ENCODE assay signal across 27 cellular contexts in genomic region chr4:144712775-144713174, GRCh38.
DNase-seq lines count a peak whose midpoint lies in the region; ATAC-seq and TF ChIP-seq lines count a peak whose summit lies in the region.
"Had no signal": no experiment of that assay in that cellular context is flagged by ENCODE, and none has a peak within 500 bp of the region (broad histone marks: within the 10 kb centered on the region; RNA-seq: fewer than 3 reads in every experiment).

No MANE protein-coding gene starts in this region.

- no peak overlapping the region for H2AFZ ChIP-seq in ACC112 (ENCODE audit: low read length, unreplicated experiment)
- no peak overlapping the region for H2AFZ ChIP-seq in GM23248
- no peak overlapping the region for H2AFZ ChIP-seq in fibroblast of lung (ENCODE audit: low read length)
- H2AFZ ChIP-seq: hepatocyte had no signal

- H3K9me2 ChIP-seq in GM23248 (ENCODE audit: insufficient read depth): no peaks in the 10 kb centered on the region

- 0 out of 2 replicates have a peak overlapping the region, but pooled peaks have one; percentile 18 for H3K27ac ChIP-seq in ACC112 (ENCODE audit: low read depth, low read length)
- no peak overlapping the region for H3K27ac ChIP-seq in GM23248
- no peak overlapping the region for H3K27ac ChIP-seq in fibroblast of lung (ENCODE audit: insufficient read depth, low read length)
- H3K27ac ChIP-seq: breast epithelium, hepatocyte, sigmoid colon, upper lobe of right lung had no signal

- H3K9ac ChIP-seq in GM23248 (no peak overlapping the region), adipocyte (ENCODE audit: low read length) (no peak overlapping the region), fibroblast of lung (ENCODE audit: insufficient read depth, low read length) (no peak overlapping the region)

- in situ Hi-C loops in GM23248 (cut with MboI): no loop called here

- no peaks in the 10 kb centered on the region for H3K79me2 ChIP-seq in ACC112 (ENCODE audit: control insufficient read depth, insufficient read depth, low read length, unreplicated experiment)
- no peaks in the 10 kb centered on the region for H3K79me2 ChIP-seq in GM23248 (ENCODE audit: insufficient read depth)
- no peaks in the 10 kb centered on the region for H3K79me2 ChIP-seq in fibroblast of lung (ENCODE audit: control insufficient read depth, insufficient read depth, low read length)
- H3K79me2 ChIP-seq: hepatocyte had no signal

- TF ChIP-seq CTCF in fibroblast of lung (conservative IDR thresholded peaks at IDR 0.05 in 1 of 2, IDR thresholded peaks at IDR 0.05 in 1 of 2; ENCODE audit: low read depth in 1 of 2, low read length in 2 of 2): no peak

- no peaks in the 10 kb centered on the region for H4K20me1 ChIP-seq in GM23248 (ENCODE audit: insufficient read depth)
- no peaks in the 10 kb centered on the region for H4K20me1 ChIP-seq in fibroblast of lung (ENCODE audit: control insufficient read depth, extremely low read depth, insufficient read depth, low read length)

- peaks cover 50% of the 10 kb centered on the region for H3K4me1 ChIP-seq in ACC112 (ENCODE audit: control insufficient read depth, insufficient read depth, low read length, unreplicated experiment)
- peaks cover 28% of the 10 kb centered on the region for H3K4me1 ChIP-seq in GM23248 (ENCODE audit: insufficient read depth)
- peaks cover 9% of the 10 kb centered on the region for H3K4me1 ChIP-seq in adipocyte (ENCODE audit: control insufficient read depth, insufficient read depth, low read length)
- no peaks in the 10 kb centered on the region for H3K4me1 ChIP-seq in fibroblast of lung (ENCODE audit: control insufficient read depth, extremely low read depth, insufficient read depth, low read length)
- H3K4me1 ChIP-seq: breast epithelium, sigmoid colon, upper lobe of right lung had no signal

- H3K27ac Mint-ChIP-seq in naive thymus-derived CD8-positive, alpha-beta T cell: no peak overlapping the region
- H3K27ac Mint-ChIP-seq: activated naive CD8-positive, alpha-beta T cell treated with anti-CD3 and anti-CD28 coated beads, Interleukin-2, amount 10 ng/mL, durations not matched to agents 7 days and 5 days; activated T-helper 2 cell treated with anti-CD3 and anti-CD28 coated beads, Interferon-gamma antibody, Interleukin-2, Interleukin-4, amounts not matched to agents 10 μg/mL and 5 μg/mL and 100 μg/mL, durations not matched to agents 14 hours and 24 hours and 36 hours; immature natural killer cell; T-helper 2 cell treated with Interferon-gamma antibody and Interleukin-4, amounts not matched to agents 5 μg/mL and 100 μg/mL, for 36 hours had no signal

- H3F3A ChIP-seq in GM23248 (ENCODE audit: insufficient read depth): peaks cover 21% of the 10 kb centered on the region

- no peaks in the 10 kb centered on the region for H3K9me3 ChIP-seq in GM23248 (ENCODE audit: low read depth)
- no peaks in the 10 kb centered on the region for H3K9me3 ChIP-seq in adipocyte (ENCODE audit: control insufficient read depth, low read length)
- H3K9me3 ChIP-seq in fibroblast of lung (ENCODE audit: control insufficient read depth, insufficient read depth, low read depth, low read length): no peaks in the 10 kb centered on the region
- H3K9me3 ChIP-seq: breast epithelium, sigmoid colon, upper lobe of right lung had no signal

- H3K4me3 ChIP-seq in ACC112 (ENCODE audit: low read depth, low read length) (no peak overlapping the region), GM23248 (no peak overlapping the region), adipocyte (ENCODE audit: low read length) (no peak overlapping the region), fibroblast of lung (replicated peaks in 1 of 4; ENCODE audit: control extremely low read depth in 1 of 4, insufficient read depth in 1 of 4, low read depth in 3 of 4, low read length in 4 of 4) (no peak overlapping the region)
- H3K4me3 ChIP-seq: breast epithelium, hepatocyte, sigmoid colon, upper lobe of right lung had no signal

- no peaks in the 10 kb centered on the region for H3K36me3 Mint-ChIP-seq in naive thymus-derived CD8-positive, alpha-beta T cell
- H3K36me3 Mint-ChIP-seq: activated naive CD8-positive, alpha-beta T cell treated with anti-CD3 and anti-CD28 coated beads, Interleukin-2, amount 10 ng/mL, durations not matched to agents 7 days and 5 days; immature natural killer cell had no signal

- H3K4me3 Mint-ChIP-seq in naive thymus-derived CD8-positive, alpha-beta T cell: no peak overlapping the region
- H3K4me3 Mint-ChIP-seq: activated naive CD8-positive, alpha-beta T cell treated with anti-CD3 and anti-CD28 coated beads, Interleukin-2, amount 10 ng/mL, durations not matched to agents 7 days and 5 days; immature natural killer cell; neural crest cell; T-helper 2 cell treated with Interferon-gamma antibody and Interleukin-4, amounts not matched to agents 5 μg/mL and 100 μg/mL, for 36 hours had no signal

- ATAC-seq in HG02973 (IDR thresholded peaks at IDR 0.05; ENCODE audit: unreplicated experiment) (no peak), GM18520 (IDR thresholded peaks at IDR 0.05; ENCODE audit: unreplicated experiment) (no peak), GM21360 (IDR thresholded peaks at IDR 0.05; ENCODE audit: unreplicated experiment) (no peak)
- ATAC-seq in naive thymus-derived CD8-positive, alpha-beta T cell: no peak
- ATAC-seq: HCT116, SK-N-SH treated with all-trans-retinoic acid at 6 μM for 48 hours, upper lobe of right lung had no signal

- POLR2A ChIA-PET in naive thymus-derived CD8-positive, alpha-beta T cell (lab: Charles Lee): no interaction called here

- peaks cover 0 to 3% (median 0%) of the 10 kb centered on the region in 4 donors for H3K4me1 Mint-ChIP-seq in naive thymus-derived CD8-positive, alpha-beta T cell
- H3K4me1 Mint-ChIP-seq: activated naive CD8-positive, alpha-beta T cell treated with anti-CD3 and anti-CD28 coated beads, Interleukin-2, amount 10 ng/mL, durations not matched to agents 7 days and 5 days; immature natural killer cell had no signal

- H3K36me3 ChIP-seq in ACC112 (ENCODE audit: insufficient read depth, low read length) (peaks cover 16% of the 10 kb centered on the region), GM23248 (ENCODE audit: low read depth) (no peaks in the 10 kb centered on the region), adipocyte (ENCODE audit: control insufficient read depth, insufficient read depth, low read length, severe bottlenecking) (no peaks in the 10 kb centered on the region), fibroblast of lung (ENCODE audit: control insufficient read depth, insufficient read depth, low read length) (no peaks in the 10 kb centered on the region)
- H3K36me3 ChIP-seq: breast epithelium, sigmoid colon had no signal

- WGBS in GM23248 (ENCODE audit: low coverage in 1 of 2, low lambda C conversion rate in 2 of 2, missing lambda C conversion rate in 2 of 2), 2 experiments: 53 to 58% methylated on average over 3 of the region's 3 CpGs

- H3K27me3 ChIP-seq in ACC112 (ENCODE audit: insufficient read depth, low read length) (no peaks in the 10 kb centered on the region), GM23248 (replicated peaks; ENCODE audit: insufficient read depth) (no peaks in the 10 kb centered on the region), adipocyte (replicated peaks; ENCODE audit: control insufficient read depth, insufficient read depth, low read length) (no peaks in the 10 kb centered on the region), fibroblast of lung (ENCODE audit: control insufficient read depth, insufficient read depth, low read length) (no peaks in the 10 kb centered on the region)
- H3K27me3 ChIP-seq: breast epithelium, hepatocyte, sigmoid colon, upper lobe of right lung had no signal

- H3K4me2 ChIP-seq in GM23248 (ENCODE audit: unreplicated experiment) (no peak overlapping the region), fibroblast of lung (ENCODE audit: extremely low read depth, insufficient read depth, low read length) (no peak overlapping the region)
- H3K4me2 ChIP-seq: hepatocyte had no signal

- peaks cover 0 to 2% (median 0%) of the 10 kb centered on the region in 5 donors for H3K27me3 Mint-ChIP-seq in naive thymus-derived CD8-positive, alpha-beta T cell
- H3K27me3 Mint-ChIP-seq: activated naive CD8-positive, alpha-beta T cell treated with anti-CD3 and anti-CD28 coated beads, Interleukin-2, amount 10 ng/mL, durations not matched to agents 7 days and 5 days had no signal

- peak; percentile 56 for DNase-seq in GM23248
- peak; percentile 25 for DNase-seq in adipocyte (ENCODE audit: low read depth)
- peak; percentile 63 to 90 for DNase-seq in fibroblast of lung (ENCODE audit: low read depth in 2 of 2)
- DNase-seq in naive thymus-derived CD8-positive, alpha-beta T cell: no peak
- DNase-seq: 8988T; activated CD4-positive, alpha-beta T cell treated with anti-CD3 and anti-CD28 coated beads, Interleukin-2, amount 50 U/mL, for 1 hour; activated naive CD8-positive, alpha-beta T cell treated with anti-CD3 and anti-CD28 coated beads, Interleukin-2, amount 10 ng/mL, durations not matched to agents 7 days and 5 days; C1 segment of cervical spinal cord; foreskin melanocyte; immature natural killer cell; Kasumi-1; NCI-H1105; NK-92 treated with Interleukin-12 subunit alpha and Interleukin-12 subunit beta, amount 100 ng/mL, for 24 hours; sigmoid colon; substantia nigra; upper lobe of right lung had no signal

- peaks cover 0 to 3% (median 0%) of the 10 kb centered on the region in 9 donors for H3K9me3 Mint-ChIP-seq in naive thymus-derived CD8-positive, alpha-beta T cell
- H3K9me3 Mint-ChIP-seq: activated naive CD8-positive, alpha-beta T cell treated with anti-CD3 and anti-CD28 coated beads, Interleukin-2, amount 10 ng/mL, durations not matched to agents 7 days and 5 days; activated T-helper 2 cell treated with anti-CD3 and anti-CD28 coated beads, Interferon-gamma antibody, Interleukin-2, Interleukin-4, amounts not matched to agents 10 μg/mL and 5 μg/mL and 100 μg/mL, durations not matched to agents 14 hours and 24 hours and 36 hours; neural crest cell; T-helper 2 cell treated with Interferon-gamma antibody and Interleukin-4, amounts not matched to agents 5 μg/mL and 100 μg/mL, for 36 hours had no signal

Comparison
In these comparisons a context has a peak if more than half of its experiments do, and no peak if none do; other contexts are left out.
1. DNase-seq: peak in GM23248 (single experiment), adipocyte (single experiment) and fibroblast of lung (2 of 2); none in naive thymus-derived CD8-positive, alpha-beta T cell (0 of 10).